25 cellular contexts compared by ENCODE assay signal in the genomic region with DNA sequence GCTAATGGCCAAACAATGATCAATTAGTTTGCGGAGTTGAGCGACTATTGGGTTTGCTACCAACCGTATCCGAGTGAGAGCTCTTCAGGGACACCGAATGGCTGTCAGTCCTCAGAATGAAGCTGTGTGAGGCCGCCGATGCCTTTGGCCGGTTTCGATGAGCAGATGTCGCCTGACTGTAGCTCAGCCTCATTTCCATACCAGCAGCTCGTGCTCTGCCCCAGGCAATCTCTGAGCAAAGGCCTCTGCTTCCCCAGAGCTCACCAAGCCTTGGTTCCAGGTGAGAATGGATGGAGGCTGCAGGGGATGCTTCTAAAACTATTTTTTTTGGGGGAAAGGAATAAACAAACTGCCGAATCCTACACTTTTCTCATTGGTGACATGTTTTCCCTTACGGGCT.
"Had no signal": no experiment of that assay in that cellular context is flagged by ENCODE, and none has a peak within 500 bp of the region (broad histone marks: within the 10 kb centered on the region; RNA-seq: fewer than 3 reads in every experiment).

No MANE protein-coding gene starts in this region.

- H3K36me3 Mint-ChIP-seq: immature natural killer cell; naive thymus-derived CD4-positive, alpha-beta T cell; stimulated activated effector memory CD8-positive, alpha-beta T cell treated with anti-CD3 and anti-CD28 coated beads, Interleukin-12 subunit alpha, Interleukin-12 subunit beta, amount 100 ng/mL, for 72 hours had no signal

- H3K9me3 ChIP-seq: neutrophil, psoas muscle, right lobe of liver, suprapubic skin, thyroid gland, upper lobe of right lung had no signal

- H3K4me3 ChIP-seq: coronary artery, heart right ventricle, lung, psoas muscle, right lobe of liver, suprapubic skin, thyroid gland, upper lobe of right lung had no signal

- H3K27me3 ChIP-seq: heart right ventricle, neutrophil, right lobe of liver, suprapubic skin, thyroid gland, upper lobe of right lung had no signal

- ATAC-seq: heart right ventricle; left colon; left ventricle myocardium superior; naive thymus-derived CD4-positive, alpha-beta T cell; psoas muscle; right lobe of liver; stimulated activated effector memory CD8-positive, alpha-beta T cell treated with anti-CD3 and anti-CD28 coated beads, Interleukin-12 subunit alpha, Interleukin-12 subunit beta, amount 100 ng/mL, for 72 hours; stimulated activated naive CD8-positive, alpha-beta T cell treated with anti-CD3 and anti-CD28 coated beads, Interleukin-15, Interleukin-2, amounts not matched to agents 100 U/mL and 50 U/mL, for 24 hours; upper lobe of right lung had no signal

- H3K36me3 ChIP-seq: heart right ventricle, neutrophil, right lobe of liver, suprapubic skin, thyroid gland, upper lobe of right lung had no signal

- H3K27ac ChIP-seq: coronary artery, heart right ventricle, neutrophil, psoas muscle, right lobe of liver, suprapubic skin, thyroid gland, upper lobe of right lung had no signal

- DNase-seq: effector CD4-positive, alpha-beta T cell; endodermal cell; erythroblast; foreskin melanocyte; heart right ventricle; hypothalamus; immature natural killer cell; left colon; left ventricle myocardium superior; mesenchymal stem cell; naive thymus-derived CD4-positive, alpha-beta T cell; nephron progenitor cell; psoas muscle; retina; right lobe of liver; stimulated activated CD4-positive, alpha-beta T cell treated with anti-CD3 and anti-CD28 coated beads, Interleukin-4, amount 100 ng/mL, for 1 hour; stimulated activated CD8-positive, alpha-beta memory T cell treated with anti-CD3 and anti-CD28 coated beads, Interleukin-4, amount 100 ng/mL, for 48 hours; stimulated activated naive CD8-positive, alpha-beta T cell treated with anti-CD3 and anti-CD28 coated beads, Interleukin-15, Interleukin-2, amounts not matched to agents 100 U/mL and 50 U/mL, for 24 hours; thyroid gland; upper lobe of right lung had no signal

- H3K9me3 Mint-ChIP-seq: stimulated activated effector memory CD8-positive, alpha-beta T cell treated with anti-CD3 and anti-CD28 coated beads, Interleukin-12 subunit alpha, Interleukin-12 subunit beta, amount 100 ng/mL, for 72 hours had no signal

- H3K27ac Mint-ChIP-seq: endodermal cell; immature natural killer cell; naive thymus-derived CD4-positive, alpha-beta T cell; nephron progenitor cell; stimulated activated effector memory CD8-positive, alpha-beta T cell treated with anti-CD3 and anti-CD28 coated beads, Interleukin-12 subunit alpha, Interleukin-12 subunit beta, amount 100 ng/mL, for 72 hours had no signal

- H3K4me1 Mint-ChIP-seq: endodermal cell; immature natural killer cell; nephron progenitor cell; stimulated activated effector memory CD8-positive, alpha-beta T cell treated with anti-CD3 and anti-CD28 coated beads, Interleukin-12 subunit alpha, Interleukin-12 subunit beta, amount 100 ng/mL, for 72 hours had no signal

- H3K4me3 Mint-ChIP-seq: endodermal cell; immature natural killer cell; naive thymus-derived CD4-positive, alpha-beta T cell; nephron progenitor cell; stimulated activated effector memory CD8-positive, alpha-beta T cell treated with anti-CD3 and anti-CD28 coated beads, Interleukin-12 subunit alpha, Interleukin-12 subunit beta, amount 100 ng/mL, for 72 hours had no signal

- H3K4me1 ChIP-seq: heart right ventricle, psoas muscle, right lobe of liver, suprapubic skin, thyroid gland, upper lobe of right lung had no signal
